ENCODE assay signal across 28 cellular contexts in genomic region chrX:143429021-143429570, GRCh38.
DNase-seq lines count a peak whose midpoint lies in the region; ATAC-seq and TF ChIP-seq lines count a peak whose summit lies in the region.
"Had no signal": no experiment of that assay in that cellular context is flagged by ENCODE, and none has a peak within 500 bp of the region (broad histone marks: within the 10 kb centered on the region; RNA-seq: fewer than 3 reads in every experiment).

No MANE protein-coding gene starts in this region.

- POLR2A ChIA-PET in RWPE1 (lab: Yijun Ruan, JAX; ENCODE audit: low non-redundant PET): no interaction called here
- POLR2A ChIA-PET in T-cell (lab: Charles Lee): interaction anchor here in 1 of 2 donors (0.6 kb wide), 1 partner anchor 12 kb away, joined by 3 read pairs; no protein-coding TSS in a partner anchor

- H3K27ac Mint-ChIP-seq in T-cell: no peak overlapping the region
- H3K27ac Mint-ChIP-seq: activated naive CD8-positive, alpha-beta T cell treated with anti-CD3 and anti-CD28 coated beads, Interleukin-2, amount 10 ng/mL, durations not matched to agents 7 days and 5 days; activated T-cell treated with anti-CD3 and anti-CD28 coated beads, Interleukin-2, amount 50 U/mL, for 24 hours; brain; neural progenitor cell; T-helper 17 cell had no signal

- peaks cover 0 to 4% (median 0%) of the 10 kb centered on the region in 3 donors for H3K9me3 Mint-ChIP-seq in T-cell
- H3K9me3 Mint-ChIP-seq: activated naive CD8-positive, alpha-beta T cell treated with anti-CD3 and anti-CD28 coated beads, Interleukin-2, amount 10 ng/mL, durations not matched to agents 7 days and 5 days; activated T-cell treated with anti-CD3 and anti-CD28 coated beads, Interleukin-2, amount 50 U/mL, for 24 hours; neural progenitor cell had no signal

- DNase-seq in Caki2 (ENCODE audit: low read depth): peak; percentile 15
- peak; percentile 0 for DNase-seq in RWPE1 (ENCODE audit: low spot score)
- peak; percentile 13 for DNase-seq in glomerular visceral epithelial cell (ENCODE audit: extremely low spot score)
- peak; percentile 0 for DNase-seq in skeletal muscle cell (ENCODE audit: low read depth)
- no peak for DNase-seq in right lobe of liver
- DNase-seq in T-cell: no peak
- DNase-seq: activated gamma-delta T cell; activated naive CD8-positive, alpha-beta T cell treated with anti-CD3 and anti-CD28 coated beads, Interleukin-2, amount 10 ng/mL, durations not matched to agents 7 days and 5 days; activated T-cell treated with anti-CD3 and anti-CD28 coated beads, Interleukin-2, amount 50 U/mL, for 24 hours; DMS53; GOT3; heart left ventricle; left cardiac atrium; NCI-H146; NCI-H2107; NCI-H446; NCI-H82; sigmoid colon; SK-N-SH; stimulated activated naive CD8-positive, alpha-beta T cell treated with anti-CD3 and anti-CD28 coated beads, Interleukin-15, Interleukin-2, amounts not matched to agents 100 U/mL and 50 U/mL, for 24 hours; T-helper 17 cell had no signal

- H3K36me3 ChIP-seq in right lobe of liver: no peaks in the 10 kb centered on the region
- H3K36me3 ChIP-seq: BLaER1, heart left ventricle, neural progenitor cell, sigmoid colon, thoracic aorta had no signal

- intact Hi-C loops in right lobe of liver (cut with DNase I): no loop called here

- H3K4me1 ChIP-seq in right lobe of liver: no peaks in the 10 kb centered on the region
- H3K4me1 ChIP-seq: BLaER1, heart left ventricle, neural progenitor cell, sigmoid colon had no signal

- H3K4me3 ChIP-seq in skeletal muscle cell (ENCODE audit: low read depth, low read length) (no peak overlapping the region), right lobe of liver (no peak overlapping the region)
- H3K4me3 ChIP-seq: BLaER1, heart left ventricle, neural progenitor cell, sigmoid colon, thoracic aorta had no signal

- no peaks in the 10 kb centered on the region for H3K9me3 ChIP-seq in right lobe of liver
- H3K9me3 ChIP-seq: BLaER1, heart left ventricle, sigmoid colon, SK-N-SH, thoracic aorta had no signal

- no peaks in the 10 kb centered on the region for H3K27me3 ChIP-seq in right lobe of liver
- H3K27me3 ChIP-seq: heart left ventricle, neural progenitor cell, sigmoid colon had no signal

- TF ChIP-seq POLR2A in right lobe of liver (IDR thresholded peaks at IDR 0.05): no peak

- peaks cover 0 to 9% of the 10 kb centered on the region in 2 donors for H3K27me3 Mint-ChIP-seq in T-cell
- H3K27me3 Mint-ChIP-seq: activated naive CD8-positive, alpha-beta T cell treated with anti-CD3 and anti-CD28 coated beads, Interleukin-2, amount 10 ng/mL, durations not matched to agents 7 days and 5 days; brain; T-helper 17 cell had no signal

- H3K36me3 Mint-ChIP-seq in T-cell: no peaks in the 10 kb centered on the region
- H3K36me3 Mint-ChIP-seq: activated naive CD8-positive, alpha-beta T cell treated with anti-CD3 and anti-CD28 coated beads, Interleukin-2, amount 10 ng/mL, durations not matched to agents 7 days and 5 days; brain; neural progenitor cell had no signal

- 40% methylated on average over 5 of the region's 5 CpGs for WGBS in right lobe of liver (ENCODE audit: insufficient coverage, low coverage, low lambda C conversion rate, missing lambda C conversion rate)

- H3K27ac ChIP-seq in RWPE1 (no peak overlapping the region), right lobe of liver (no peak overlapping the region)
- H3K27ac ChIP-seq: BLaER1, heart left ventricle, KMS-11, neural progenitor cell, sigmoid colon, thoracic aorta had no signal

- in situ Hi-C loops in Caki2 (cut with HindIII; ENCODE audit: low pct_unique_long_range_greater_than_20kb, low sequenced_read_pairs): no loop called here

- TF ChIP-seq CTCF in RWPE1 (conservative IDR thresholded peaks at IDR 0.05; ENCODE audit: low read depth) (no peak), right lobe of liver (IDR thresholded peaks at IDR 0.05) (no peak)

- H3K4me3 Mint-ChIP-seq in T-cell: no peak overlapping the region
- H3K4me3 Mint-ChIP-seq: activated naive CD8-positive, alpha-beta T cell treated with anti-CD3 and anti-CD28 coated beads, Interleukin-2, amount 10 ng/mL, durations not matched to agents 7 days and 5 days; activated T-cell treated with anti-CD3 and anti-CD28 coated beads, Interleukin-2, amount 50 U/mL, for 24 hours; brain; neural progenitor cell; T-helper 17 cell had no signal

- CTCF ChIA-PET in RWPE1 (lab: Yijun Ruan, JAX): interaction anchor here (0.6 kb wide), 1 partner anchor 77 kb away, joined by 3 read pairs; no protein-coding TSS in a partner anchor
- CTCF ChIA-PET in T-cell (lab: Charles Lee): no interaction called here

- H3K4me1 Mint-ChIP-seq in T-cell: no peaks in the 10 kb centered on the region
- H3K4me1 Mint-ChIP-seq: activated naive CD8-positive, alpha-beta T cell treated with anti-CD3 and anti-CD28 coated beads, Interleukin-2, amount 10 ng/mL, durations not matched to agents 7 days and 5 days; brain; neural progenitor cell; T-helper 17 cell had no signal

- no peak for ATAC-seq in right lobe of liver
- ATAC-seq in HG02763 (IDR thresholded peaks at IDR 0.05; ENCODE audit: unreplicated experiment): no peak
- ATAC-seq in HG03196 (IDR thresholded peaks at IDR 0.05; ENCODE audit: unreplicated experiment): no peak
- ATAC-seq in T-cell (replicated peaks in 1 of 4): no peak
- ATAC-seq: heart left ventricle; left cardiac atrium; stimulated activated naive CD8-positive, alpha-beta T cell treated with anti-CD3 and anti-CD28 coated beads, Interleukin-15, Interleukin-2, amounts not matched to agents 100 U/mL and 50 U/mL, for 24 hours; T-helper 17 cell had no signal

Comparison
In these comparisons a context has a peak if more than half of its experiments do, and no peak if none do; other contexts are left out.
1. DNase-seq: peak in Caki2 (single experiment), RWPE1 (single experiment), glomerular visceral epithelial cell (single experiment) and skeletal muscle cell (single experiment); none in right lobe of liver (0 of 3) and T-cell (0 of 34).